In the genomic region with DNA sequence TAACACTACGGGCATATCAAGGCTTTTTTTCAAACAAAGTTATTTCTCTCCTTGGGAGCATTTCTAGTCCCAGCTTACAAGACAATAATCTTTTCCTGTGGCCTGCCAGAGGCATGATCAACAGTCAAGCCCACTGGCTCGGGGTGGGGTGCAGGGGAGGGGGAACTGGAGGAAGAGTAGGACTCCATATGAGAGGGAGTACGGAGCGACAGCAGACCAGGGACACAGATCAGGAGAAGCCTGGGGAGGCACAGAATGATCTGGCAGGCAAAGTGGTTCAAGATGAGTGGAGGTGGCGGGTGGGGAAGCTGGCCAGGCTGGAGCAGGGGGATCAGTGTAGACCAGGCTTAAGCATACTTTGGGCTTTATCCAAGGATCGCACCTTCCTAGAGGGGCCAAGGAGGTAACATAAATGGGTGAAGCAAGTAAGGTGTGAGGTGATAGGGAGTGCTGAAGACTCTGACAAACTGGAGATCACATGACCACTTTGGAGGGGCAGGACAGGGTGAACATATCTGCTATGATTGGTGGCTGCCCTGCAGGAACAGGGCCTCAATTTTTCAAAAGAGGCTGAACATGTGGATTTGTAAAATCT, we compare ENCODE assay signal across 14 cellular contexts.
"Had no signal": no experiment of that assay in that cellular context is flagged by ENCODE, and none has a peak within 500 bp of the region (broad histone marks: within the 10 kb centered on the region; RNA-seq: fewer than 3 reads in every experiment).

No MANE protein-coding gene starts in this region.

- H3K36me3 ChIP-seq: lower lobe of right lung, sigmoid colon had no signal

- H3K27me3 ChIP-seq: hepatocyte, sigmoid colon had no signal

- H3K4me1 Mint-ChIP-seq: memory B cell had no signal

- H3K9me3 ChIP-seq: lower lobe of right lung, sigmoid colon had no signal

- H3K36me3 Mint-ChIP-seq: memory B cell; natural killer cell treated with Interleukin-12 subunit alpha and Interleukin-12 subunit beta and Interleukin-15 and Interleukin-18, amount 100 ng/mL, for 72 hours had no signal

- H2AFZ ChIP-seq: hepatocyte had no signal

- H3K4me3 ChIP-seq: hepatocyte, lower lobe of right lung, sigmoid colon, skin epidermis had no signal

- H3K9me3 Mint-ChIP-seq: natural killer cell treated with Interleukin-12 subunit alpha and Interleukin-12 subunit beta and Interleukin-15 and Interleukin-18, amount 100 ng/mL, for 72 hours had no signal

- H3K4me2 ChIP-seq: hepatocyte had no signal

- H3K27ac ChIP-seq: hepatocyte, lower lobe of right lung, sigmoid colon, skin epidermis had no signal

- DNase-seq: cerebellar nuclear complex; dermis blood vessel endothelial cell; erythroblast; foreskin melanocyte; lower lobe of right lung; midbrain; sigmoid colon; stimulated activated CD4-positive, alpha-beta T cell treated with anti-CD3 and anti-CD28 coated beads, Interleukin-2, amount 100 ng/mL, for 48 hours; stimulated activated naive CD4-positive, alpha-beta T cell treated with Interleukin-2 at 50 U/mL for 16 hours; trophoblast cell had no signal

- H3K4me3 Mint-ChIP-seq: memory B cell; natural killer cell treated with Interleukin-12 subunit alpha and Interleukin-12 subunit beta and Interleukin-15 and Interleukin-18, amount 100 ng/mL, for 72 hours had no signal

- H3K79me2 ChIP-seq: hepatocyte had no signal

- H3K27ac Mint-ChIP-seq: memory B cell; natural killer cell treated with Interleukin-12 subunit alpha and Interleukin-12 subunit beta and Interleukin-15 and Interleukin-18, amount 100 ng/mL, for 72 hours had no signal

- H3K4me1 ChIP-seq: lower lobe of right lung had no signal
